In genomic region chr7:159032310-159032709, GRCh38 we compare ENCODE assay signal across 22 cellular contexts.
A peak's percentile ranks its signal among the peaks of the same experiment; 100 is the strongest.
DNase-seq lines count a peak whose midpoint lies in the region; ATAC-seq and TF ChIP-seq lines count a peak whose summit lies in the region.
"Had no signal": no experiment of that assay in that cellular context is flagged by ENCODE, and none has a peak within 500 bp of the region (broad histone marks: within the 10 kb centered on the region; RNA-seq: fewer than 3 reads in every experiment).

No MANE protein-coding gene starts in this region.

- TF ChIP-seq CTCF in ascending aorta (IDR thresholded peaks at IDR 0.05) (no peak), spleen (IDR thresholded peaks at IDR 0.05 in 8 of 11, conservative IDR thresholded peaks at IDR 0.05 in 3 of 11) (no peak)

- no peaks in the 10 kb centered on the region for H3K27me3 ChIP-seq in ascending aorta
- H3K27me3 ChIP-seq in spleen (replicated peaks in 1 of 7), result peaks cover 0 to 57% (median 11%) of the 10 kb centered on the region in 7 donors
- H3K27me3 ChIP-seq: hepatocyte, SJCRH30 had no signal

- H3K4me3 Mint-ChIP-seq in stimulated activated effector memory CD8-positive, alpha-beta T cell treated with anti-CD3 and anti-CD28 coated beads, Interleukin-12 subunit alpha, Interleukin-12 subunit beta, amount 100 ng/mL, for 72 hours, result no peak overlapping the region
- H3K4me3 Mint-ChIP-seq: activated naive CD8-positive, alpha-beta T cell; activated T-helper 17 cell treated with anti-CD3 and anti-CD28 coated beads, Interleukin-2, amount 50 U/mL, for 72 hours had no signal

- peak overlapping the region; percentile 94 to 96 for H3K27ac ChIP-seq in ascending aorta
- H3K27ac ChIP-seq in spleen, result no peak overlapping the region
- H3K27ac ChIP-seq: hepatocyte, left lung, SJCRH30 had no signal

- H3K4me1 ChIP-seq in ascending aorta, result peaks cover 0 to 18% of the 10 kb centered on the region in 2 donors
- peaks cover 0 to 23% (median 11%) of the 10 kb centered on the region in 6 donors for H3K4me1 ChIP-seq in spleen
- H3K4me1 ChIP-seq: SJCRH30 had no signal

- peak; percentile 10 for DNase-seq in D341Med (ENCODE audit: low spot score)
- peak in 1 of 2 donors; percentile 62 for DNase-seq in ascending aorta (ENCODE audit: low spot score in 2 of 2)
- peak; percentile 55 for DNase-seq in left ventricle myocardium superior
- peak; percentile 71 for DNase-seq in spleen
- DNase-seq in stimulated activated effector memory CD8-positive, alpha-beta T cell treated with anti-CD3 and anti-CD28 coated beads, Interleukin-12 subunit alpha, Interleukin-12 subunit beta, amount 100 ng/mL, for 72 hours (ENCODE audit: low spot score in 2 of 2), result no peak
- no peak for DNase-seq in RPMI8226
- DNase-seq: C1 segment of cervical spinal cord, cerebellar nuclear complex, immature natural killer cell, Karpas-422, NCI-H2171, NCI-H510A treated with DMSO at 0.1 percent for 48 hours, nephron progenitor cell, SJCRH30 had no signal

- intact Hi-C loops in ascending aorta (cut with DNase I) (loop anchor here (5.0 kb wide), 1 partner anchor 110 kb away; the partner anchor contains the start of gene VIPR2), left ventricle myocardium superior (cut with micrococcal nuclease) (no loop called here), spleen (cut with DNase I; ENCODE audit: low total_unique reads) (no loop called here)

- TF ChIP-seq POLR2A in spleen (IDR thresholded peaks at IDR 0.05), result no peak

- H3K4me1 Mint-ChIP-seq in stimulated activated effector memory CD8-positive, alpha-beta T cell treated with anti-CD3 and anti-CD28 coated beads, Interleukin-12 subunit alpha, Interleukin-12 subunit beta, amount 100 ng/mL, for 72 hours, result peaks cover 5% of the 10 kb centered on the region
- H3K4me1 Mint-ChIP-seq: activated T-helper 17 cell treated with anti-CD3 and anti-CD28 coated beads, Interleukin-2, amount 50 U/mL, for 72 hours had no signal

- 82 to 93% (median 91%) methylated on average over 13 of the region's 13 CpGs for WGBS in spleen, 5 donors

- H3K4me3 ChIP-seq in ascending aorta (no peak overlapping the region), spleen (no peak overlapping the region)
- H3K4me3 ChIP-seq: GM12878, hepatocyte, left lung, SJCRH30 had no signal

- H3K36me3 Mint-ChIP-seq in stimulated activated effector memory CD8-positive, alpha-beta T cell treated with anti-CD3 and anti-CD28 coated beads, Interleukin-12 subunit alpha, Interleukin-12 subunit beta, amount 100 ng/mL, for 72 hours, result no peaks in the 10 kb centered on the region
- H3K36me3 Mint-ChIP-seq: activated naive CD8-positive, alpha-beta T cell had no signal

- H3K27ac Mint-ChIP-seq in stimulated activated effector memory CD8-positive, alpha-beta T cell treated with anti-CD3 and anti-CD28 coated beads, Interleukin-12 subunit alpha, Interleukin-12 subunit beta, amount 100 ng/mL, for 72 hours, result no peak overlapping the region
- H3K27ac Mint-ChIP-seq: activated naive CD8-positive, alpha-beta T cell; activated T-helper 17 cell treated with anti-CD3 and anti-CD28 coated beads, Interleukin-2, amount 50 U/mL, for 72 hours had no signal

- H3K9me3 ChIP-seq in ascending aorta, result no peaks in the 10 kb centered on the region
- no peaks in the 10 kb centered on the region for H3K9me3 ChIP-seq in spleen
- H3K9me3 ChIP-seq: left lung, SJCRH30 had no signal

- H3K36me3 ChIP-seq in ascending aorta (peaks cover 0 to 28% of the 10 kb centered on the region in 2 donors), spleen (no peaks in the 10 kb centered on the region)
- H3K36me3 ChIP-seq: left lung had no signal

- ATAC-seq in left ventricle myocardium superior (no peak), GM21737 (IDR thresholded peaks at IDR 0.05; ENCODE audit: unreplicated experiment) (no peak), HG03442 (IDR thresholded peaks at IDR 0.05; ENCODE audit: unreplicated experiment) (no peak)
- ATAC-seq in stimulated activated effector memory CD8-positive, alpha-beta T cell treated with anti-CD3 and anti-CD28 coated beads, Interleukin-12 subunit alpha, Interleukin-12 subunit beta, amount 100 ng/mL, for 72 hours, result no peak
- ATAC-seq: activated T-helper 17 cell treated with anti-CD3 and anti-CD28 coated beads, Interleukin-2, amount 50 U/mL, for 72 hours; GM12878; left lung; Panc1 had no signal

- H3K9me3 Mint-ChIP-seq in stimulated activated effector memory CD8-positive, alpha-beta T cell treated with anti-CD3 and anti-CD28 coated beads, Interleukin-12 subunit alpha, Interleukin-12 subunit beta, amount 100 ng/mL, for 72 hours, result no peaks in the 10 kb centered on the region
- H3K9me3 Mint-ChIP-seq: activated T-helper 17 cell treated with anti-CD3 and anti-CD28 coated beads, Interleukin-2, amount 50 U/mL, for 72 hours; nephron progenitor cell had no signal

Comparison
In these comparisons a context has a peak if more than half of its experiments do, and no peak if none do; other contexts are left out.
1. DNase-seq: peak in D341Med (single experiment), left ventricle myocardium superior (single experiment) and spleen (single experiment); none in stimulated activated effector memory CD8-positive, alpha-beta T cell treated with anti-CD3 and anti-CD28 coated beads, Interleukin-12 subunit alpha, Interleukin-12 subunit beta, amount 100 ng/mL, for 72 hours (0 of 2) and RPMI8226 (single experiment).
2. H3K27ac ChIP-seq: peak in ascending aorta (2 of 2); none in spleen (0 of 8).